ENCODE assay signal across 2 cellular contexts in the genomic region with DNA sequence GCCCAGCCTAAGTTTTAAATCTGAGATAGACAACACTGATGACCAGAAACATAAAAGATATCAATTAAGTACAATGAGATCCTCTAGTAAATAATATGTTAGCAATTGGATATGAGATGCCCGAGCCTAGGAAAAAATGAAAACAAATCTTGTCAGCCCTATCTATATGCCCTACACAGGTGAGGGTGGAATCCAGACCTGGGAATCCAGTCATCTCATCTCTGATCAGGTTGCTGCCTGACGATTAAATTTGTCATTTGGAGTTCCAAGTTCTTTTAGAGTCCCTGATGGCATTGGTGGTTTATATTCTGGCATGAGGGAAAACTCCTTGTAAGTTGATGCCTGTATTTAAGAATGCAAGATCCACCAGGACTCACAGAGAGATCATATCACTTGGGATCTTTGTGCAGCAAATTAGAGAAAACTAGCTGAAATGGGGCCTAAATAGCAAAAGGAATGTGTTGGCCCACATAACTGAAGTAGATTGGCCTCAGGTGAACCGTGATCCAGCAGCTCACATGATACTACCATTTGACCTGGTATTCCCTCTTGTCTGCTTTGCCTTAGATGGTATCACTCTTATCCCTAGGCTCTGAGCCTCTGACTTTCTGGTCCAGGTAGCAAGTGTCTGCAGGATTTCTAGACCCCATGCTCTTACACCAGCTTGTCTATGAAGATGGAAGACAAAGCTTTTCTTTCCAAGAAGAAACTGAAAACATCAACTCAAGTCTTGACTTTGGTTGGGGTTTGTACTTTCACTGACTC. TPM values are rescaled to one million over a fixed set of nuclear protein-coding genes. Genes with fewer than 3 reads are reported as not detected.
"Had no signal": no experiment of that assay in that cellular context is flagged by ENCODE, and none has a peak within 500 bp of the region (broad histone marks: within the 10 kb centered on the region; RNA-seq: fewer than 3 reads in every experiment).

No MANE protein-coding gene starts in this region.

RNA-seq across cellular contexts. Expression of a gene that starts 48.2 kb away (rescaled TPM):
- total RNA-seq: HepG2 had no signal
- polyA plus RNA-seq: HepG2, IgD-negative memory B cell had no signal
